1 cellular context compared by ENCODE assay signal in genomic region chr14:67962215-67962644, GRCh38.
TF ChIP-seq lines count a peak whose summit lies in the region.

No MANE protein-coding gene starts in this region.

TF ChIP-seq in SK-N-SH, 30 proteins besides CTCF, POLR2A, EP300 and RAD21 (continued from another document):
- TF ChIP-seq PBX3 (IDR thresholded peaks at IDR 0.05) (no peak), MXI1 (IDR thresholded peaks at IDR 0.05; ENCODE audit: low read depth, low read length) (no peak), ELF1 (IDR thresholded peaks at IDR 0.05) (no peak), MEF2A (IDR thresholded peaks at IDR 0.05; ENCODE audit: borderline replicate concordance, low read depth) (no peak)
